In the genomic region with DNA sequence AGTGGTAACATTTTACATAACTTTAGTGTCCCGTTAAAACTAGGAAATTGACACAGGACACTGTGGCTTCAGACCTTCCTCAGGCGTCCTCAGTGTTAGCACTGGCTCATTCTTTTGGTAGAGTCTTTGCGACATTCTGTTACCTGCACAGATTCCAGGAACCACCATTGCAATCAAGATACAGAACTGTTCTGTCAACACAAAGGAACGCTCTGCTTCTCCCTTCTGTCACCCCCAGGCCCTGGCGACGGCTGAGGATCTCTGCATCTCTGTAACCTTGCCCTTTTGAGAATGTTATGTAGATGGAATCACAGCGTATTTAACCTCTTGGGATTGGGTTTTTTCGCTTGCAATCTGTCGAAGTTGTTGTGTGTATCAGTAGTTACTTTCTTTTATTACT, we compare ENCODE assay signal across 21 cellular contexts.
"Had no signal": no experiment of that assay in that cellular context is flagged by ENCODE, and none has a peak within 500 bp of the region (broad histone marks: within the 10 kb centered on the region; RNA-seq: fewer than 3 reads in every experiment).

No MANE protein-coding gene starts in this region.

- H3K9me3 Mint-ChIP-seq: activated T-helper 17 cell treated with anti-CD3 and anti-CD28 coated beads, Interleukin-2, amount 50 U/mL, for 72 hours; central memory CD8-positive, alpha-beta T cell had no signal

- H3K4me3 ChIP-seq: colonic mucosa, left ventricle myocardium inferior, pancreas, thoracic aorta had no signal

- H3K27ac Mint-ChIP-seq: activated B cell treated with CpG ODN at 0.5 μM for 24 hours; activated CD8-positive, alpha-beta T cell treated with anti-CD3 and anti-CD28 coated beads for 36 hours; activated naive CD8-positive, alpha-beta T cell treated with anti-CD3 and anti-CD28 coated beads, Interleukin-2, amount 10 ng/mL, durations not matched to agents 7 days and 5 days; activated T-helper 17 cell treated with anti-CD3 and anti-CD28 coated beads, Interleukin-2, amount 50 U/mL, for 72 hours; brain; naive thymus-derived CD8-positive, alpha-beta T cell; stimulated activated naive B cell treated with anti-CD40 and anti-IgM and Interleukin-4, amounts not matched to agents 10 μg/mL and 1 μg/mL and 100 μg/mL, for 72 hours had no signal

- ATAC-seq: activated CD8-positive, alpha-beta T cell treated with anti-CD3 and anti-CD28 coated beads for 36 hours; activated T-helper 17 cell treated with anti-CD3 and anti-CD28 coated beads, Interleukin-2, amount 50 U/mL, for 72 hours; naive thymus-derived CD8-positive, alpha-beta T cell; pancreas; stimulated activated naive B cell treated with anti-CD40 and anti-IgM and Interleukin-4, amounts not matched to agents 10 μg/mL and 1 μg/mL and 100 μg/mL, for 72 hours had no signal

- H3K4me3 Mint-ChIP-seq: activated B cell treated with CpG ODN at 0.5 μM for 24 hours; activated CD8-positive, alpha-beta T cell treated with anti-CD3 and anti-CD28 coated beads for 36 hours; activated naive CD8-positive, alpha-beta T cell treated with anti-CD3 and anti-CD28 coated beads, Interleukin-2, amount 10 ng/mL, durations not matched to agents 7 days and 5 days; activated T-helper 17 cell treated with anti-CD3 and anti-CD28 coated beads, Interleukin-2, amount 50 U/mL, for 72 hours; central memory CD8-positive, alpha-beta T cell; stimulated activated naive B cell treated with anti-CD40 and anti-IgM and Interleukin-4, amounts not matched to agents 10 μg/mL and 1 μg/mL and 100 μg/mL, for 72 hours had no signal

- H3K27me3 Mint-ChIP-seq: activated B cell treated with CpG ODN at 0.5 μM for 24 hours; activated CD8-positive, alpha-beta T cell treated with anti-CD3 and anti-CD28 coated beads for 36 hours; activated naive CD8-positive, alpha-beta T cell treated with anti-CD3 and anti-CD28 coated beads, Interleukin-2, amount 10 ng/mL, durations not matched to agents 7 days and 5 days; activated T-helper 17 cell treated with anti-CD3 and anti-CD28 coated beads, Interleukin-2, amount 50 U/mL, for 72 hours; brain; central memory CD8-positive, alpha-beta T cell; naive thymus-derived CD8-positive, alpha-beta T cell; stimulated activated naive B cell treated with anti-CD40 and anti-IgM and Interleukin-4, amounts not matched to agents 10 μg/mL and 1 μg/mL and 100 μg/mL, for 72 hours had no signal

- FAIRE-seq: endometrium, kidney, pancreas, TTC549 had no signal

- H3K36me3 ChIP-seq: colonic mucosa, pancreas, thoracic aorta had no signal

- H3K9me3 ChIP-seq: colonic mucosa, left ventricle myocardium inferior, pancreas, thoracic aorta had no signal

- H3K4me1 Mint-ChIP-seq: activated T-helper 17 cell treated with anti-CD3 and anti-CD28 coated beads, Interleukin-2, amount 50 U/mL, for 72 hours had no signal

- H3K27ac ChIP-seq: colonic mucosa, left ventricle myocardium inferior, pancreas, thoracic aorta had no signal

- H3K4me1 ChIP-seq: colonic mucosa, pancreas had no signal

- H3K27me3 ChIP-seq: colonic mucosa, pancreas had no signal

- DNase-seq: activated B cell treated with CpG ODN at 0.5 μM for 24 hours; activated CD4-positive, alpha-beta T cell treated with anti-CD3 and anti-CD28 coated beads for 4 hours; activated CD8-positive, alpha-beta T cell treated with anti-CD3 and anti-CD28 coated beads for 36 hours; activated naive CD4-positive, alpha-beta T cell; activated naive CD8-positive, alpha-beta T cell treated with anti-CD3 and anti-CD28 coated beads, Interleukin-2, amount 10 ng/mL, durations not matched to agents 7 days and 5 days; activated T-cell treated with anti-CD3 and anti-CD28 coated beads, Interleukin-2, amount 50 U/mL, for 1 hour; colonic mucosa; erythroblast; foreskin melanocyte; kidney; left ventricle myocardium inferior; mesenchymal stem cell; naive thymus-derived CD8-positive, alpha-beta T cell; pancreas; stimulated activated naive B cell treated with anti-CD40 and anti-IgM and Interleukin-4, amounts not matched to agents 10 μg/mL and 1 μg/mL and 100 μg/mL, for 72 hours had no signal
